Comparison of ENCODE assay signal across 8 cellular contexts in the genomic region with DNA sequence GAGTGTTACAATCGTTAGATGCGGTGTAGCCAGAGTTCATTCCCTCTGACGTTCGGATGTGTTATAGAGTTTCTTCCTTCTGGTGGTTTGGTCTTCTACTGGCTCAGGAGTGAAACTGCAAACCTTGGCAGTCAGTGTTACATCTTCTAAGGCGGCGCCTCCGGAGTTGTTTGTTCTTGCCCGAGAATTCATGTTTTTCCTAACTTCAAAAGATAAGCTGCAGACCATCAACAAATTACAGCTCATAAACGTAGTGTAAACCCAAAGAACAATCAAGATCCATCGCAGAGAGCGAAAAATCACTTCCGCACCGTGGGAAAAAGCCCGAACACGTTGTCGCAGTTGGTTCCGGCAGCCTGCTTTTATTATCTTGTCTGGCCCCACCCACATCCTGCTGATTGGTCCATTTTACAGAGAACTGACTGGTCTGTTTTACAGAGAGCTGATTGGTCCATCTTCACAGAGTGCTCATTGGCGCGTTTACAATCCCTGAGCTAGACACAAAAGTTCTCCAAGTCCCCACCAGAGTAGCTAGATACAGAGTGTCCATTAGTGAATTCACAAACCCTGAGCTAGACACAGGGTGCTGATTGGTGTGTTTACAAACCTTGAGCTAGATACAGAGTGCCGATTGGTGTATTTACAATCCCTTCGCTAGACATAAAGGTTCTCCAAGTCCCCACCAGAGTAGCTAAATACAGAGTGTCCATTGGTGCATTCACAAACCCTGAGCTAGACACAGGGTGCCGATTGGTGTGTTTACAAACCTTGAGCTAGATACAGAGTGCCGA. TPM values are rescaled to one million over a fixed set of nuclear protein-coding genes. Genes with fewer than 3 reads are reported as not detected.
DNase-seq lines count a peak whose midpoint lies in the region; ATAC-seq and TF ChIP-seq lines count a peak whose summit lies in the region.
"Not testable (repeated sequence)": the region's sequence is repeated elsewhere in the genome, so short reads cannot be mapped to it uniquely, and the experiment has no call there.

No MANE protein-coding gene starts in this region.

- DNase-seq in Calu3 (peak; percentile 14), NCI-H82 (lab: John Stamatoyannopoulos, UW) (peak; percentile 73), WTC11 (ENCODE audit: low spot score) (peak; percentile 69)
- not testable (repeated sequence) for DNase-seq in astrocyte of the cerebellum (ENCODE audit: low read depth); right cardiac atrium; osteoblast (ENCODE audit: insufficient read length, low spot score, missing footprints); stomach

- TSS peak; percentile 55 for BruUV-seq in Calu3 (replicated peaks; lab: Mats Ljungman, UMichigan)

- POLR2A ChIA-PET in WTC11 (lab: Charles Lee): interaction anchor here (0.5 to 1.7 kb wide), 14 partner anchors 10 to 1058 kb away, joined by 3 to 10 read pairs (median 4); a partner anchor contains a TSS

- CTCF ChIA-PET in Calu3 (lab: Charles Lee): interaction anchor here (1.3 to 1.7 kb wide), 3 partner anchors 25 to 30 kb away, joined by 3 to 11 read pairs (median 7); no protein-coding TSS in a partner anchor
- CTCF ChIA-PET in WTC11 (lab: Charles Lee): interaction anchor here (0.9 to 2.2 kb wide), 7 partner anchors 17 to 151 kb away, joined by 5 to 16 read pairs (median 6); a partner anchor contains a TSS

- in situ Hi-C loops in astrocyte of the cerebellum (cut with HindIII; ENCODE audit: low sequenced_read_pairs): not testable (repeated sequence)

- not testable (repeated sequence) for H3K27me3 Mint-ChIP-seq in Calu3 (ENCODE audit: unreplicated experiment)
- H3K27me3 Mint-ChIP-seq in WTC11 (ENCODE audit: low read depth): peaks cover 30% of the 10 kb centered on the region

- peak overlapping the region; percentile 77 for H3K4me2 ChIP-seq in osteoblast (ENCODE audit: insufficient read depth, low read length)

- H3K36me3 ChIP-seq in HUES48 (ENCODE audit: control insufficient read depth, insufficient read depth, low read length); osteoblast (ENCODE audit: insufficient read depth, low read length); stomach: not testable (repeated sequence)

- not testable (repeated sequence) for H3K9me3 Mint-ChIP-seq in Calu3 (ENCODE audit: low read depth, unreplicated experiment)
- H3K9me3 Mint-ChIP-seq in WTC11: peaks cover 11% of the 10 kb centered on the region

- H3K79me2 ChIP-seq in osteoblast (ENCODE audit: insufficient read depth, low read length): not testable (repeated sequence)

- TF ChIP-seq POLR2A in stomach (IDR thresholded peaks at IDR 0.05): not testable (repeated sequence)

- TF ChIP-seq EP300 in stomach (IDR thresholded peaks at IDR 0.05): not testable (repeated sequence)

- peak overlapping the region; percentile 75 for H2AFZ ChIP-seq in osteoblast (ENCODE audit: low read length)

- H4K20me1 ChIP-seq in osteoblast (ENCODE audit: insufficient read depth, low read length): not testable (repeated sequence)

- H3K27ac ChIP-seq in HUES48 (ENCODE audit: low read depth, low read length): peak overlapping the region; percentile 69
- H3K27ac ChIP-seq in right cardiac atrium (ENCODE audit: low read length); osteoblast (ENCODE audit: low read depth, low read length): not testable (repeated sequence)
- peak overlapping the region in 4 of 5 donors; percentile 85 to 92 (median 90) for H3K27ac ChIP-seq in stomach

- TF ChIP-seq CTCF in Calu3 (IDR thresholded peaks at IDR 0.05; ENCODE audit: unreplicated experiment); WTC11 (IDR thresholded peaks at IDR 0.05); astrocyte of the cerebellum (IDR thresholded peaks at IDR 0.05; ENCODE audit: low read depth, low read length, missing control alignments); osteoblast (IDR thresholded peaks at IDR 0.05; ENCODE audit: extremely low read depth, low read depth, low read length); stomach (IDR thresholded peaks at IDR 0.05): not testable (repeated sequence)

- H3K36me3 Mint-ChIP-seq in Calu3 (ENCODE audit: insufficient read depth, unreplicated experiment): peaks cover 40% of the 10 kb centered on the region
- H3K36me3 Mint-ChIP-seq in WTC11: not testable (repeated sequence)

- H3K27me3 ChIP-seq in HUES48 (ENCODE audit: control insufficient read depth, insufficient read depth, low read length); right cardiac atrium (ENCODE audit: control insufficient read depth, insufficient read depth); osteoblast (ENCODE audit: insufficient read depth, low read length); stomach: not testable (repeated sequence)

- H3K27ac Mint-ChIP-seq in Calu3 (ENCODE audit: unreplicated experiment): peak overlapping the region; percentile 41
- H3K27ac Mint-ChIP-seq in WTC11: not testable (repeated sequence)

- peaks cover 23% of the 10 kb centered on the region for H3K4me1 Mint-ChIP-seq in Calu3 (ENCODE audit: low read depth, unreplicated experiment)
- peaks cover 21% of the 10 kb centered on the region for H3K4me1 Mint-ChIP-seq in WTC11

- WGBS in right cardiac atrium: 77% methylated on average over 23 of the region's 23 CpGs
- WGBS in stomach, 5 donors: 72 to 77% (median 76%) methylated on average over 23 of the region's 23 CpGs

- not testable (repeated sequence) for H3K9ac ChIP-seq in HUES48 (ENCODE audit: low read depth, low read length)

- H3K9me3 ChIP-seq in HUES48 (ENCODE audit: control insufficient read depth, insufficient read depth, low read length); right cardiac atrium (ENCODE audit: control insufficient read depth, low read length); osteoblast (ENCODE audit: low read depth, low read length): not testable (repeated sequence)
- peaks cover 0 to 11% (median 0%) of the 10 kb centered on the region in 4 donors for H3K9me3 ChIP-seq in stomach

- ATAC-seq in WTC11: not testable (repeated sequence)
- ATAC-seq in right cardiac atrium: peak in 1 of 2 donors; percentile 5

- H3K4me1 ChIP-seq in HUES48 (ENCODE audit: control insufficient read depth, insufficient read depth, low read length); right cardiac atrium (ENCODE audit: control insufficient read depth, insufficient read depth, low read length); osteoblast (ENCODE audit: insufficient read depth, low read length): not testable (repeated sequence)
- H3K4me1 ChIP-seq in stomach: peaks cover 6 to 30% (median 17%) of the 10 kb centered on the region in 4 donors

- H3K4me3 ChIP-seq in HUES48 (ENCODE audit: low read depth, low read length) (peak overlapping the region; percentile 78), astrocyte of the cerebellum (ENCODE audit: low read depth, low read length) (peak overlapping the region; percentile 59), right cardiac atrium (ENCODE audit: low read length) (peak overlapping the region; percentile 52), osteoblast (ENCODE audit: insufficient read depth, low read length) (peak overlapping the region; percentile 76), stomach (peak overlapping the region; percentile 71 to 78 (median 75))

- intact Hi-C loops in Calu3 (cut with micrococcal nuclease; ENCODE audit: unreplicated experiment); stomach (cut with DNase I; ENCODE audit: low total_unique reads): not testable (repeated sequence)
- intact Hi-C loops in right cardiac atrium (cut with DNase I): loop anchor here in 1 of 4 donors (10.0 kb wide), 1 partner anchor 79 kb away; no protein-coding TSS in a partner anchor

- H3K4me3 Mint-ChIP-seq in Calu3 (ENCODE audit: low read depth, unreplicated experiment) (peak overlapping the region; percentile 79), WTC11 (peak overlapping the region; percentile 88)

TF ChIP-seq in WTC11, 78 proteins besides CTCF, POLR2A, EP300 and RAD21:
- 0 out of 2 replicates have a peak, but pooled peaks have one; percentile 18 for TF ChIP-seq SP1 (CRISPR knock-in tag; conservative IDR thresholded peaks at IDR 0.05)
- TF ChIP-seq, protein P1, sequence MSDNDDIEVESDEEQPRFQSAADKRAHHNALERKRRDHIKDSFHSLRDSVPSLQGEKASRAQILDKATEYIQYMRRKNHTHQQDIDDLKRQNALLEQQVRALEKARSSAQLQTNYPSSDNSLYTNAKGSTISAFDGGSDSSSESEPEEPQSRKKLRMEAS (CRISPR knock-in tag; IDR thresholded peaks at IDR 0.05): peak; percentile 21; the same call in 1 of the 2 replicates
- TF ChIP-seq NFYB (CRISPR knock-in tag; conservative IDR thresholded peaks at IDR 0.05; ENCODE audit: low read depth): peak; percentile 93

RNA-seq across cellular contexts. Expression of a gene that starts 58.0 kb away (rescaled TPM):
- 85.8 and 91.6 TPM in 2 replicates for total RNA-seq in Calu3 (2022)
- total RNA-seq in WTC11 (2021): 65.8 to 79.8 TPM (median 68.3 TPM) in 3 replicates
- total RNA-seq in right cardiac atrium: 10 to 100 TPM; 17.9 to 23.1 (median 22.0) TPM
- 16.8 TPM for polyA plus RNA-seq in right cardiac atrium
- total RNA-seq in osteoblast: 53.6 and 63.6 TPM in 2 replicates
- 100 to 1,000 TPM in 1 of 5 donors, 10 to 100 TPM in 4; 59.1 to 102 (median 77.7) TPM for total RNA-seq in stomach
- 10 to 100 TPM; 24.2 to 33.5 (median 31.6) TPM for polyA plus RNA-seq in stomach
